Comparison of ENCODE assay signal across 13 cellular contexts in the genomic region with DNA sequence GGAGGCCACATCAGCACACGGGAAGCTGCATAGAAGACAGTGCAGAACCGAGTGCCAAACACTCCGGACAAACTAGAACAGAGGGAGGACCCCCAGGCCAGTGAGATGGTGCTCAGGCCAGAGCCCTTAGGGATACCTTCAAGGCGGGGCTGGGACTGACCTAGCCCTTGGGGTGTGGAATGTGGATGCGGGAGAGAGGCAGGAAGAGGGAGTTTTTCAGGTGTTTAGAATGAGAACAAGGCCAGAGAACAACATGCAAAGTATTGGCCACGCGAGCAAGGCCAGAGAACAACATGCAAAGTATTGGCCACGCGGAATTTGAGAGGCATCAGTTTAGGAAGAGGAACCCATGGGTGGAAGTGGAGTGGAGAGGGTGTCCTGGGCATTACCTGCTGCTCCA.
"Had no signal": no experiment of that assay in that cellular context is flagged by ENCODE, and none has a peak within 500 bp of the region (broad histone marks: within the 10 kb centered on the region; RNA-seq: fewer than 3 reads in every experiment).

No MANE protein-coding gene starts in this region.

- H3K4me3 Mint-ChIP-seq: activated naive CD4-positive, alpha-beta T cell treated with anti-CD3 and anti-CD28 coated beads, Interleukin-2, amount 50 U/mL, for 24 hours had no signal

- H3K27me3 Mint-ChIP-seq: activated naive CD4-positive, alpha-beta T cell treated with anti-CD3 and anti-CD28 coated beads, Interleukin-2, amount 50 U/mL, for 24 hours had no signal

- DNase-seq: activated effector memory CD4-positive, alpha-beta T cell treated with Interleukin-2 at 50 U/mL for 16 hours; activated T-cell treated with anti-CD3 and anti-CD28 coated beads for 4 hours; anterior cingulate cortex; dorsolateral prefrontal cortex; left lung; ovary; stimulated activated CD4-positive, alpha-beta T cell treated with anti-CD3 and anti-CD28 coated beads, Interleukin-2, amount 100 ng/mL, for 48 hours; stimulated activated CD8-positive, alpha-beta memory T cell treated with anti-CD3 and anti-CD28 coated beads, Interleukin-4, amount 100 ng/mL, for 48 hours; T-helper 9 cell had no signal

- H3K9me3 ChIP-seq: left lung, ovary had no signal

- H3K9me3 Mint-ChIP-seq: activated naive CD4-positive, alpha-beta T cell treated with anti-CD3 and anti-CD28 coated beads, Interleukin-2, amount 50 U/mL, for 24 hours had no signal

- H3K4me3 ChIP-seq: dorsolateral prefrontal cortex, left lung, ovary had no signal

- H3K27ac ChIP-seq: dorsolateral prefrontal cortex, left lung, ovary had no signal

- ATAC-seq: esophagus mucosa, left lung had no signal

- H3K36me3 Mint-ChIP-seq: activated naive CD4-positive, alpha-beta T cell treated with anti-CD3 and anti-CD28 coated beads, Interleukin-2, amount 50 U/mL, for 24 hours had no signal

- H3K36me3 ChIP-seq: left lung, ovary had no signal

- H3K27ac Mint-ChIP-seq: activated naive CD4-positive, alpha-beta T cell treated with anti-CD3 and anti-CD28 coated beads, Interleukin-2, amount 50 U/mL, for 24 hours had no signal

- FAIRE-seq: endometrium, urothelium cell line had no signal

- H3K27me3 ChIP-seq: dorsolateral prefrontal cortex, left lung, ovary had no signal
